Comparison of ENCODE assay signal across 8 cellular contexts in the genomic region with DNA sequence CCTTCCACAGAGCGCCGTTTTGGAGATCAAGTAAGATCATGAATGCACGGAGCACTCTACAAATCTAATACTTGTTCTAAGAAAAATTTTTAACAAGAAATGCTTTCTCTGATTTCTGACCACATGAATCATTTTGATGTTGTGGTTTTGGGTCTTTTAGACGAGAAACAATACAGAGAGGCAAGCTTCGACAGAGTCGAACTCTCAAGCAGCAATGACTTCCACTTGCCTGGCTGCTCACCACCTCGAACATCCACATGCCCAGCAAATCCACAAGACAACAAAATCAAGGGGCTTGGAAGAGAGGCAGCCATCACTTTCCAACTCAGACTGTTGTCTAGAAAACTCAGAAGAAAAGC.
A peak's percentile ranks its signal among the peaks of the same experiment; 100 is the strongest.
DNase-seq lines count a peak whose midpoint lies in the region; ATAC-seq lines count a peak whose summit lies in the region.

No MANE protein-coding gene starts in this region.

- H3K4me3 ChIP-seq in SJCRH30, result no peak overlapping the region
- peak overlapping the region in 1 of 2 donors; percentile 28 for H3K4me3 ChIP-seq in duodenal mucosa (ENCODE audit: low read depth in 1 of 2, low read length in 2 of 2)
- H3K4me3 ChIP-seq in skeletal muscle satellite cell (ENCODE audit: low read length), result no peak overlapping the region

- ATAC-seq in HG03439 (IDR thresholded peaks at IDR 0.05; ENCODE audit: unreplicated experiment), result no peak

- H3K9ac ChIP-seq in duodenal mucosa (ENCODE audit: low read depth in 1 of 2, low read length in 2 of 2) (peak overlapping the region in 1 of 2 donors; percentile 43), skeletal muscle satellite cell (ENCODE audit: low read depth, low read length) (no peak overlapping the region)

- H3K9me3 ChIP-seq in SJCRH30 (replicated peaks) (no peaks in the 10 kb centered on the region), duodenal mucosa (ENCODE audit: control insufficient read depth in 1 of 2, low read length in 2 of 2) (no peaks in the 10 kb centered on the region), skeletal muscle satellite cell (replicated peaks; ENCODE audit: low read length) (no peaks in the 10 kb centered on the region)

- no peaks in the 10 kb centered on the region for H3K27me3 ChIP-seq in SJCRH30
- no peaks in the 10 kb centered on the region for H3K27me3 ChIP-seq in duodenal mucosa (ENCODE audit: control insufficient read depth in 1 of 2, insufficient read depth in 2 of 2, low read length in 2 of 2)
- H3K27me3 ChIP-seq in skeletal muscle satellite cell (ENCODE audit: control insufficient read depth, insufficient read depth, low read length), result no peaks in the 10 kb centered on the region

- DNase-seq in EL (peak; percentile 35), SJCRH30 (no peak), DMS 273 treated with DMSO at 0.1 percent for 48 hours (lab: John Stamatoyannopoulos, UW) (no peak), C1 segment of cervical spinal cord (lab: John Stamatoyannopoulos, UW) (no peak), NCI-H1436 treated with DMSO at 0.1 percent for 48 hours (lab: John Stamatoyannopoulos, UW) (no peak)

- H3K4me1 ChIP-seq in SJCRH30, result peaks cover 42% of the 10 kb centered on the region
- peaks cover 61 to 64% of the 10 kb centered on the region in 2 donors for H3K4me1 ChIP-seq in duodenal mucosa (ENCODE audit: control insufficient read depth in 1 of 2, insufficient read depth in 2 of 2, low read length in 2 of 2)
- H3K4me1 ChIP-seq in skeletal muscle satellite cell (ENCODE audit: control insufficient read depth, insufficient read depth, low read length), result peaks cover 52% of the 10 kb centered on the region

- peak overlapping the region; percentile 42 for H3K4me2 ChIP-seq in skeletal muscle satellite cell (ENCODE audit: low read length)

- peaks cover 8% of the 10 kb centered on the region; the same call in 1 of the 2 replicates for H3K36me3 ChIP-seq in SJCRH30
- peaks cover 0 to 4% of the 10 kb centered on the region in 2 donors for H3K36me3 ChIP-seq in duodenal mucosa (ENCODE audit: control insufficient read depth in 1 of 2, insufficient read depth in 2 of 2, low read length in 2 of 2)
- peaks cover 11% of the 10 kb centered on the region for H3K36me3 ChIP-seq in skeletal muscle satellite cell (ENCODE audit: insufficient read depth, low read length)

- H3K27ac ChIP-seq in SJCRH30 (peak overlapping the region; percentile 72), duodenal mucosa (ENCODE audit: low read depth, low read length) (peak overlapping the region; percentile 60)
